In the genomic region with DNA sequence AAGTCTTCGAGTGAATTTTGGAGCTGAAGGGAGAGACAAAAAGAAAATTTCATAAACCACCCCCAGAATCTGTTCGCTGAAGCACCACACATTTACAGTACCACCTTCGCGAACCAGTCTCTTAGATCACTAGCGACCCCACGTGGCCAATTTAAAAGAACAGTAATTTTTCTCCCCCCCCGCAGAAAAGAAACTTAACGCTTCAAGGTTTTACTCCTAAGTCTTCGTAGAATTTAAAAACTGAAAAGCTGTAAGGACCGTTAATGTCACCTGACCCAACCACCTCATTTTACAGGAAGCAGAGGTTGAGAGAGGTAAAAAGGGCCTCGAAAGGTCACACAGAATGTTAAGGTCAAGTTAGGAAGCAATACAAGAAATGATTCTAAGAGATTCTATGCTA, we compare ENCODE assay signal across 9 cellular contexts.
A peak's percentile ranks its signal among the peaks of the same experiment; 100 is the strongest.
DNase-seq lines count a peak whose midpoint lies in the region; ATAC-seq and TF ChIP-seq lines count a peak whose summit lies in the region.
"Had no signal": no experiment of that assay in that cellular context is flagged by ENCODE, and none has a peak within 500 bp of the region (broad histone marks: within the 10 kb centered on the region; RNA-seq: fewer than 3 reads in every experiment).

No MANE protein-coding gene starts in this region.

- peak overlapping the region; percentile 33 for H3K4me3 Mint-ChIP-seq in activated naive CD8-positive, alpha-beta T cell treated with anti-CD3 and anti-CD28 coated beads, Interleukin-2, amount 10 ng/mL, durations not matched to agents 7 days and 5 days
- H3K4me3 Mint-ChIP-seq: naive B cell had no signal

- DNase-seq in BE2C: peak; percentile 60
- DNase-seq in GM23248: peak; percentile 83
- no peak for DNase-seq in RWPE2 (ENCODE audit: low spot score)
- DNase-seq in activated naive CD8-positive, alpha-beta T cell treated with anti-CD3 and anti-CD28 coated beads, Interleukin-2, amount 10 ng/mL, durations not matched to agents 7 days and 5 days: no peak
- peak; percentile 20 for DNase-seq in left ventricle myocardium superior
- peak; percentile 39 for DNase-seq in stimulated activated CD4-positive, alpha-beta T cell treated with anti-CD3 and anti-CD28 coated beads, Interleukin-12 subunit alpha, Interleukin-12 subunit beta, amount 100 ng/mL, for 4 hours
- no peak for DNase-seq in RKO (ENCODE audit: low spot score)
- DNase-seq: naive B cell had no signal

- H3K9ac ChIP-seq in GM23248: peak overlapping the region; percentile 41; the same call in 1 of the 2 replicates

- H3K27me3 ChIP-seq in BE2C (no peaks in the 10 kb centered on the region), GM23248 (replicated peaks; ENCODE audit: insufficient read depth) (no peaks in the 10 kb centered on the region), RWPE2 (ENCODE audit: insufficient read depth, poor library complexity, severe bottlenecking) (no peaks in the 10 kb centered on the region)

- TF ChIP-seq CTCF in BE2C (IDR thresholded peaks at IDR 0.05; ENCODE audit: low read depth, low read length): peak; percentile 84
- peak; percentile 73 for TF ChIP-seq CTCF in RWPE2 (IDR thresholded peaks at IDR 0.05; ENCODE audit: poor library complexity, severe bottlenecking)

- in situ Hi-C loops in GM23248 (cut with MboI): loop anchor here (10.0 kb wide), 1 partner anchor 410 kb away; no protein-coding TSS in a partner anchor

- 5 to 10% methylated on average over 11 of the region's 11 CpGs for WGBS in GM23248 (ENCODE audit: low coverage in 1 of 2, low lambda C conversion rate in 2 of 2, missing lambda C conversion rate in 2 of 2), 2 experiments

- no peaks in the 10 kb centered on the region for H3K79me2 ChIP-seq in GM23248 (ENCODE audit: insufficient read depth)

- H3K4me1 ChIP-seq in BE2C: peaks cover 14% of the 10 kb centered on the region
- H3K4me1 ChIP-seq in GM23248 (ENCODE audit: insufficient read depth): peaks cover 27% of the 10 kb centered on the region
- H3K4me1 ChIP-seq in RWPE2 (ENCODE audit: insufficient read depth, poor library complexity, severe bottlenecking): no peaks in the 10 kb centered on the region

- H3K4me3 ChIP-seq in BE2C (ENCODE audit: low read depth, low read length) (peak overlapping the region; percentile 14; the same call in 1 of the 2 replicates), GM23248 (peak overlapping the region; percentile 64), RWPE2 (ENCODE audit: severe bottlenecking) (no peak overlapping the region)

- ATAC-seq in RWPE2 (ENCODE audit: low read depth) (no peak), left ventricle myocardium superior (peak; percentile 72), GM21737 (IDR thresholded peaks at IDR 0.05; ENCODE audit: unreplicated experiment) (no peak)
- peak; percentile 81 for ATAC-seq in activated naive CD8-positive, alpha-beta T cell treated with anti-CD3 and anti-CD28 coated beads, Interleukin-2, amount 10 ng/mL, durations not matched to agents 7 days and 5 days (ENCODE audit: low read depth)

- no peaks in the 10 kb centered on the region; the same call in 1 of the 2 replicates for H3K9me3 ChIP-seq in BE2C
- no peaks in the 10 kb centered on the region for H3K9me3 ChIP-seq in GM23248 (ENCODE audit: low read depth)
- no peaks in the 10 kb centered on the region for H3K9me3 ChIP-seq in RWPE2 (ENCODE audit: severe bottlenecking)

- H3K4me2 ChIP-seq in GM23248 (ENCODE audit: unreplicated experiment): peak overlapping the region; percentile 91

- H3K27me3 Mint-ChIP-seq in activated naive CD8-positive, alpha-beta T cell treated with anti-CD3 and anti-CD28 coated beads, Interleukin-2, amount 10 ng/mL, durations not matched to agents 7 days and 5 days: no peaks in the 10 kb centered on the region

- intact Hi-C loops in left ventricle myocardium superior (cut with micrococcal nuclease): loop anchor here (5.0 to 10.0 kb wide), 2 partner anchors 150 to 407 kb away; no protein-coding TSS in a partner anchor

- no peaks in the 10 kb centered on the region for H4K20me1 ChIP-seq in GM23248 (ENCODE audit: insufficient read depth)

- H3K27ac Mint-ChIP-seq in activated naive CD8-positive, alpha-beta T cell treated with anti-CD3 and anti-CD28 coated beads, Interleukin-2, amount 10 ng/mL, durations not matched to agents 7 days and 5 days: peak overlapping the region; percentile 8
- H3K27ac Mint-ChIP-seq: naive B cell had no signal

- H3K9me2 ChIP-seq in GM23248 (ENCODE audit: insufficient read depth): no peaks in the 10 kb centered on the region

- H3K27ac ChIP-seq in GM23248 (0 out of 2 replicates have a peak overlapping the region, but pooled peaks have one; percentile 19), RWPE2 (ENCODE audit: poor library complexity, severe bottlenecking) (no peak overlapping the region)

- peak overlapping the region; percentile 86 for H2AFZ ChIP-seq in GM23248

- peaks cover 6% of the 10 kb centered on the region for H3K9me3 Mint-ChIP-seq in activated naive CD8-positive, alpha-beta T cell treated with anti-CD3 and anti-CD28 coated beads, Interleukin-2, amount 10 ng/mL, durations not matched to agents 7 days and 5 days

- H3K36me3 ChIP-seq in BE2C (no peaks in the 10 kb centered on the region), GM23248 (ENCODE audit: low read depth) (no peaks in the 10 kb centered on the region), RWPE2 (ENCODE audit: low read depth) (no peaks in the 10 kb centered on the region)

- peaks cover 4% of the 10 kb centered on the region; the same call in 1 of the 2 replicates for H3F3A ChIP-seq in GM23248 (ENCODE audit: insufficient read depth)

- no peaks in the 10 kb centered on the region for H3K36me3 Mint-ChIP-seq in activated naive CD8-positive, alpha-beta T cell treated with anti-CD3 and anti-CD28 coated beads, Interleukin-2, amount 10 ng/mL, durations not matched to agents 7 days and 5 days

- H3K4me1 Mint-ChIP-seq in activated naive CD8-positive, alpha-beta T cell treated with anti-CD3 and anti-CD28 coated beads, Interleukin-2, amount 10 ng/mL, durations not matched to agents 7 days and 5 days: peaks cover 18% of the 10 kb centered on the region
- H3K4me1 Mint-ChIP-seq: naive B cell had no signal

- POLR2A ChIA-PET in activated naive CD8-positive, alpha-beta T cell treated with anti-CD3 and anti-CD28 coated beads, Interleukin-2, amount 10 ng/mL, durations not matched to agents 7 days and 5 days (lab: Charles Lee): no interaction called here

Comparison
In these comparisons a context has a peak if more than half of its experiments do, and no peak if none do; other contexts are left out.
1. DNase-seq: peak in BE2C (single experiment), GM23248 (single experiment), left ventricle myocardium superior (single experiment) and stimulated activated CD4-positive, alpha-beta T cell treated with anti-CD3 and anti-CD28 coated beads, Interleukin-12 subunit alpha, Interleukin-12 subunit beta, amount 100 ng/mL, for 4 hours (single experiment); none in RWPE2 (single experiment), activated naive CD8-positive, alpha-beta T cell treated with anti-CD3 and anti-CD28 coated beads, Interleukin-2, amount 10 ng/mL, durations not matched to agents 7 days and 5 days (single experiment) and RKO (single experiment).
2. ATAC-seq: peak in activated naive CD8-positive, alpha-beta T cell treated with anti-CD3 and anti-CD28 coated beads, Interleukin-2, amount 10 ng/mL, durations not matched to agents 7 days and 5 days (single experiment) and left ventricle myocardium superior (single experiment); none in RWPE2 (single experiment) and GM21737 (single experiment).